ENCODE assay signal across 1 cellular context in genomic region chr12:6722863-6723262, GRCh38.
TF ChIP-seq lines count a peak whose summit lies in the region.

No MANE protein-coding gene starts in this region.

TF ChIP-seq in HepG2, 621 proteins besides CTCF, POLR2A, EP300 and RAD21:
- TF ChIP-seq RCOR2 (CRISPR knock-in tag; IDR thresholded peaks at IDR 0.05): no peak
- TF ChIP-seq NR1H2 (CRISPR knock-in tag; IDR thresholded peaks at IDR 0.05; ENCODE audit: borderline replicate concordance, low read depth): no peak
- TF ChIP-seq, protein P1, sequence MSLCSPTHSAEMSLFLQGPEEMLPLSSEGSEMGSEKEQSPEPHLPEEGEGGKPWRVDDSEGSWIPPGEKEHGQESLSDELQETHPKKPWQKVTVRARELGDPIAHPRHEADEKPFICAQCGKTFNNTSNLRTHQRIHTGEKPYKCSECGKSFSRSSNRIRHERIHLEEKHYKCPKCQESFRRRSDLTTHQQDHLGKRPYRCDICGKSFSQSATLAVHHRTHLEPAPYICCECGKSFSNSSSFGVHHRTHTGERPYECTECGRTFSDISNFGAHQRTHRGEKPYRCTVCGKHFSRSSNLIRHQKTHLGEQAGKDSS (CRISPR knock-in tag; IDR thresholded peaks at IDR 0.05; ENCODE audit: borderline replicate concordance, low read depth): no peak
- TF ChIP-seq ZNF530 (CRISPR knock-in tag; IDR thresholded peaks at IDR 0.05; ENCODE audit: low read depth): no peak
- no peak for TF ChIP-seq ZBTB43 (CRISPR knock-in tag; conservative IDR thresholded peaks at IDR 0.05)
- no peak for TF ChIP-seq MZF1 (CRISPR knock-in tag; IDR thresholded peaks at IDR 0.05; ENCODE audit: borderline replicate concordance)
- no peak for TF ChIP-seq JDP2 (CRISPR knock-in tag; IDR thresholded peaks at IDR 0.05; ENCODE audit: borderline replicate concordance)
TF ChIP-seq in HepG2: peak in this region for 0.
